1 cellular context compared by ENCODE assay signal in the genomic region with DNA sequence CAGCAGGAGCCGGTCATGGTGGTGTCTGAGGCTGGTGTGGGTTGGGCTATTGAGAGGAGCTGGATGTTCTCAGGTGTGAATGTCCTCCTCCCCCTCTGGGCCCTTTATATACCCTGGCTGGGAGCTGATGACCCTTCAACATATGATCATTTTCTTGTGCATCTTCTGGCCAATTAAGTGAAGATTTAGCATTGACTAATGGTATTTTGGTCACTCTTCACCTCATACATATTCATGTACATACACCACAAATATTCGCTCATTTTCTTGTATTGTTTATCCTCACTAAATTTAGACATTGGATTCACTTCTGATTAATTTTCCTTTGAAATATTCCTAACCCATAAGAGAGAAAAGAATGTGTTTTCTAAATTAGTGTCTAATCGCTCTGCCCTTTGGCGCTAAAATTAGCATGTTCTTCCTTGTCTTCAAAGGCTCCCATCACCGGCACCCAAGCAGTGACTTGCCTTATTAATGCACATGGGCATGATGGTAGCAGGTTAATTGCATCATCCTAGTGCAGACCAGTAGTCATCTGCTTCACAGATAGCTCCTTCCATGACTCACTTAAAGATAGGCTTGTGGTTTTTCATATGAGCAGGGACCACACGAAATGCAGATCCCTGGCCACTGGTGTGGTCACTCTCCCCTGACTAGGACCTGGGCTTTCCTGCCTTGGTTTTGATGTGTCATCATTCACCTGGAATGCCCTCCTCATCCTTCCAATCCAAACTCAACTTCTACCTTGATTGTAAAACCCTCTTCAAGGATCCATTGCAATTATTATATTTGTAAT.
A peak's percentile ranks its signal among the peaks of the same experiment; 100 is the strongest.
TF ChIP-seq lines count a peak whose summit lies in the region.

A gene with protein sequence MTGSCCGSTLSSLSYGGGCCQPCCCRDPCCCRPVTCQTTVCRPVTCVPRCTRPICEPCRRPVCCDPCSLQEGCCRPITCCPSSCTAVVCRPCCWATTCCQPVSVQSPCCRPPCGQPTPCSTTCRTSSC (minus strand): TSS at position 51 of the 796 bp plus-strand sequence. CDS start 34 bp downstream, at position 17.

TF ChIP-seq in K562, 482 proteins besides CTCF, POLR2A, EP300 and RAD21 (continued from another document and continues in another):
- TF ChIP-seq TOE1 (IDR thresholded peaks at IDR 0.05; ENCODE audit: borderline replicate concordance) (peak; percentile 51; the same call in 1 of the 2 replicates), TOE1 (CRISPR knock-in tag; IDR thresholded peaks at IDR 0.05; ENCODE audit: borderline replicate concordance, low read depth) (no peak), CREM (IDR thresholded peaks at IDR 0.05; ENCODE audit: low read depth) (peak; percentile 36; the same call in 1 of the 2 replicates), CEBPG (CRISPR knock-in tag; IDR thresholded peaks at IDR 0.05) (peak; percentile 89), CEBPG (tag; conservative IDR thresholded peaks at IDR 0.05 in 1 of 2, IDR thresholded peaks at IDR 0.05 in 1 of 2) (peak; percentile 98 to 99), NFYB (IDR thresholded peaks at IDR 0.05; ENCODE audit: extremely low read depth, insufficient read length) (no peak), TAL1 (IDR thresholded peaks at IDR 0.05) (peak; percentile 45; the same call in 1 of the 2 replicates), TRIM24 (IDR thresholded peaks at IDR 0.05) (peak; percentile 68 to 81; a peak in 3 of 4 replicates), JUN (IDR thresholded peaks at IDR 0.05; ENCODE audit: borderline replicate concordance, low read depth, low read length) (peak; percentile 91), JUN (CRISPR knock-in tag; IDR thresholded peaks at IDR 0.05; ENCODE audit: borderline replicate concordance) (no peak), ESRRA (IDR thresholded peaks at IDR 0.05; ENCODE audit: borderline replicate concordance, low read depth) (peak; percentile 93; the same call in 1 of the 2 replicates), NEUROD1 (IDR thresholded peaks at IDR 0.05; ENCODE audit: borderline replicate concordance, low read depth, low read length, partially characterized antibody) (peak; percentile 45), NFE2L1 (tag; IDR thresholded peaks at IDR 0.05; ENCODE audit: borderline replicate concordance, low read depth) (no peak), RNF2 (IDR thresholded peaks at IDR 0.05) (peak; percentile 66; the same call in 1 of the 2 replicates), KHSRP (IDR thresholded peaks at IDR 0.05) (no peak), ZNF76 (CRISPR knock-in tag; IDR thresholded peaks at IDR 0.05; ENCODE audit: borderline replicate concordance) (no peak), ZNF644 (tag; IDR thresholded peaks at IDR 0.05; ENCODE audit: low read depth) (peak; percentile 52; the same call in 1 of the 2 replicates), ZNF79 (CRISPR knock-in tag; IDR thresholded peaks at IDR 0.05; ENCODE audit: low read depth) (peak; percentile 35; the same call in 1 of the 2 replicates), HDAC2 (IDR thresholded peaks at IDR 0.05) (0 out of 2 replicates have a peak, but pooled peaks have one; percentile 30), RFX5 (IDR thresholded peaks at IDR 0.05; ENCODE audit: low read depth, low read length) (no peak), KLF6 (CRISPR knock-in tag; IDR thresholded peaks at IDR 0.05; ENCODE audit: borderline replicate concordance) (peak; percentile 37; the same call in 1 of the 2 replicates), ZNF12 (CRISPR knock-in tag; IDR thresholded peaks at IDR 0.05) (no peak), MAFG (tag; conservative IDR thresholded peaks at IDR 0.05) (peak; percentile 75), TEAD1 (CRISPR knock-in tag; IDR thresholded peaks at IDR 0.05) (peak in 1 of 2 experiments; percentile 71; a peak in 2 of 4 replicates), MYNN (IDR thresholded peaks at IDR 0.05) (peak; percentile 45; the same call in 1 of the 2 replicates), MYNN (CRISPR knock-in tag; IDR thresholded peaks at IDR 0.05) (no peak), RBFOX2 (IDR thresholded peaks at IDR 0.05; ENCODE audit: low read depth, low read length) (no peak), ZNF41 (CRISPR knock-in tag; conservative IDR thresholded peaks at IDR 0.05) (no peak), ZSCAN32 (CRISPR knock-in tag; IDR thresholded peaks at IDR 0.05) (peak; percentile 93), SOX6 (IDR thresholded peaks at IDR 0.05) (0 out of 2 replicates have a peak, but pooled peaks have one; percentile 52), NR4A1 (CRISPR knock-in tag; IDR thresholded peaks at IDR 0.05) (no peak), NR4A1 (tag; IDR thresholded peaks at IDR 0.05) (0 out of 2 replicates have a peak, but pooled peaks have one; percentile 66), ZNF197 (CRISPR knock-in tag; IDR thresholded peaks at IDR 0.05; ENCODE audit: low read depth) (peak; percentile 82), JUND (IDR thresholded peaks at IDR 0.05; ENCODE audit: borderline replicate concordance, low read depth, low read length) (peak; percentile 96), JUND (tag; IDR thresholded peaks at IDR 0.05; ENCODE audit: borderline replicate concordance, low read depth, low read length) (peak; percentile 96)
- TF ChIP-seq, protein P1, sequence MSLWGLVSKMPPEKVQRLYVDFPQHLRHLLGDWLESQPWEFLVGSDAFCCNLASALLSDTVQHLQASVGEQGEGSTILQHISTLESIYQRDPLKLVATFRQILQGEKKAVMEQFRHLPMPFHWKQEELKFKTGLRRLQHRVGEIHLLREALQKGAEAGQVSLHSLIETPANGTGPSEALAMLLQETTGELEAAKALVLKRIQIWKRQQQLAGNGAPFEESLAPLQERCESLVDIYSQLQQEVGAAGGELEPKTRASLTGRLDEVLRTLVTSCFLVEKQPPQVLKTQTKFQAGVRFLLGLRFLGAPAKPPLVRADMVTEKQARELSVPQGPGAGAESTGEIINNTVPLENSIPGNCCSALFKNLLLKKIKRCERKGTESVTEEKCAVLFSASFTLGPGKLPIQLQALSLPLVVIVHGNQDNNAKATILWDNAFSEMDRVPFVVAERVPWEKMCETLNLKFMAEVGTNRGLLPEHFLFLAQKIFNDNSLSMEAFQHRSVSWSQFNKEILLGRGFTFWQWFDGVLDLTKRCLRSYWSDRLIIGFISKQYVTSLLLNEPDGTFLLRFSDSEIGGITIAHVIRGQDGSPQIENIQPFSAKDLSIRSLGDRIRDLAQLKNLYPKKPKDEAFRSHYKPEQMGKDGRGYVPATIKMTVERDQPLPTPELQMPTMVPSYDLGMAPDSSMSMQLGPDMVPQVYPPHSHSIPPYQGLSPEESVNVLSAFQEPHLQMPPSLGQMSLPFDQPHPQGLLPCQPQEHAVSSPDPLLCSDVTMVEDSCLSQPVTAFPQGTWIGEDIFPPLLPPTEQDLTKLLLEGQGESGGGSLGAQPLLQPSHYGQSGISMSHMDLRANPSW (CRISPR knock-in tag; IDR thresholded peaks at IDR 0.05), result no peak
- TF ChIP-seq, protein P2, sequence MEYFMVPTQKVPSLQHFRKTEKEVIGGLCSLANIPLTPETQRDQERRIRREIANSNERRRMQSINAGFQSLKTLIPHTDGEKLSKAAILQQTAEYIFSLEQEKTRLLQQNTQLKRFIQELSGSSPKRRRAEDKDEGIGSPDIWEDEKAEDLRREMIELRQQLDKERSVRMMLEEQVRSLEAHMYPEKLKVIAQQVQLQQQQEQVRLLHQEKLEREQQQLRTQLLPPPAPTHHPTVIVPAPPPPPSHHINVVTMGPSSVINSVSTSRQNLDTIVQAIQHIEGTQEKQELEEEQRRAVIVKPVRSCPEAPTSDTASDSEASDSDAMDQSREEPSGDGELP (CRISPR knock-in tag; IDR thresholded peaks at IDR 0.05; ENCODE audit: borderline replicate concordance), result peak; percentile 43
- TF ChIP-seq, protein P3, sequence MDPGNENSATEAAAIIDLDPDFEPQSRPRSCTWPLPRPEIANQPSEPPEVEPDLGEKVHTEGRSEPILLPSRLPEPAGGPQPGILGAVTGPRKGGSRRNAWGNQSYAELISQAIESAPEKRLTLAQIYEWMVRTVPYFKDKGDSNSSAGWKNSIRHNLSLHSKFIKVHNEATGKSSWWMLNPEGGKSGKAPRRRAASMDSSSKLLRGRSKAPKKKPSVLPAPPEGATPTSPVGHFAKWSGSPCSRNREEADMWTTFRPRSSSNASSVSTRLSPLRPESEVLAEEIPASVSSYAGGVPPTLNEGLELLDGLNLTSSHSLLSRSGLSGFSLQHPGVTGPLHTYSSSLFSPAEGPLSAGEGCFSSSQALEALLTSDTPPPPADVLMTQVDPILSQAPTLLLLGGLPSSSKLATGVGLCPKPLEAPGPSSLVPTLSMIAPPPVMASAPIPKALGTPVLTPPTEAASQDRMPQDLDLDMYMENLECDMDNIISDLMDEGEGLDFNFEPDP (CRISPR knock-in tag; IDR thresholded peaks at IDR 0.05), result no peak
- TF ChIP-seq, protein P4, sequence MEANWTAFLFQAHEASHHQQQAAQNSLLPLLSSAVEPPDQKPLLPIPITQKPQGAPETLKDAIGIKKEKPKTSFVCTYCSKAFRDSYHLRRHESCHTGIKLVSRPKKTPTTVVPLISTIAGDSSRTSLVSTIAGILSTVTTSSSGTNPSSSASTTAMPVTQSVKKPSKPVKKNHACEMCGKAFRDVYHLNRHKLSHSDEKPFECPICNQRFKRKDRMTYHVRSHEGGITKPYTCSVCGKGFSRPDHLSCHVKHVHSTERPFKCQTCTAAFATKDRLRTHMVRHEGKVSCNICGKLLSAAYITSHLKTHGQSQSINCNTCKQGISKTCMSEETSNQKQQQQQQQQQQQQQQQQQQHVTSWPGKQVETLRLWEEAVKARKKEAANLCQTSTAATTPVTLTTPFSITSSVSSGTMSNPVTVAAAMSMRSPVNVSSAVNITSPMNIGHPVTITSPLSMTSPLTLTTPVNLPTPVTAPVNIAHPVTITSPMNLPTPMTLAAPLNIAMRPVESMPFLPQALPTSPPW (CRISPR knock-in tag; IDR thresholded peaks at IDR 0.05), result peak; percentile 41
- TF ChIP-seq, protein P5, sequence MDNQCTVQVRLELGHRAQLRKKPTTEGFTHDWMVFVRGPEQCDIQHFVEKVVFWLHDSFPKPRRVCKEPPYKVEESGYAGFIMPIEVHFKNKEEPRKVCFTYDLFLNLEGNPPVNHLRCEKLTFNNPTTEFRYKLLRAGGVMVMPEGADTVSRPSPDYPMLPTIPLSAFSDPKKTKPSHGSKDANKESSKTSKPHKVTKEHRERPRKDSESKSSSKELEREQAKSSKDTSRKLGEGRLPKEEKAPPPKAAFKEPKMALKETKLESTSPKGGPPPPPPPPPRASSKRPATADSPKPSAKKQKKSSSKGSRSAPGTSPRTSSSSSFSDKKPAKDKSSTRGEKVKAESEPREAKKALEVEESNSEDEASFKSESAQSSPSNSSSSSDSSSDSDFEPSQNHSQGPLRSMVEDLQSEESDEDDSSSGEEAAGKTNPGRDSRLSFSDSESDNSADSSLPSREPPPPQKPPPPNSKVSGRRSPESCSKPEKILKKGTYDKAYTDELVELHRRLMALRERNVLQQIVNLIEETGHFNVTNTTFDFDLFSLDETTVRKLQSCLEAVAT (IDR thresholded peaks at IDR 0.05), result peak in 1 of 2 experiments; percentile 67; a peak in 1 of 4 replicates
- TF ChIP-seq, protein P6, sequence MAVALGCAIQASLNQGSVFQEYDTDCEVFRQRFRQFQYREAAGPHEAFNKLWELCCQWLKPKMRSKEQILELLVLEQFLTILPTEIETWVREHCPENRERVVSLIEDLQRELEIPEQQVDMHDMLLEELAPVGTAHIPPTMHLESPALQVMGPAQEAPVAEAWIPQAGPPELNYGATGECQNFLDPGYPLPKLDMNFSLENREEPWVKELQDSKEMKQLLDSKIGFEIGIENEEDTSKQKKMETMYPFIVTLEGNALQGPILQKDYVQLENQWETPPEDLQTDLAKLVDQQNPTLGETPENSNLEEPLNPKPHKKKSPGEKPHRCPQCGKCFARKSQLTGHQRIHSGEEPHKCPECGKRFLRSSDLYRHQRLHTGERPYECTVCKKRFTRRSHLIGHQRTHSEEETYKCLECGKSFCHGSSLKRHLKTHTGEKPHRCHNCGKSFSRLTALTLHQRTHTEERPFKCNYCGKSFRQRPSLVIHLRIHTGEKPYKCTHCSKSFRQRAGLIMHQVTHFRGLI (CRISPR knock-in tag; IDR thresholded peaks at IDR 0.05), result peak; percentile 10; the same call in 1 of the 2 replicates
- TF ChIP-seq, protein P7, sequence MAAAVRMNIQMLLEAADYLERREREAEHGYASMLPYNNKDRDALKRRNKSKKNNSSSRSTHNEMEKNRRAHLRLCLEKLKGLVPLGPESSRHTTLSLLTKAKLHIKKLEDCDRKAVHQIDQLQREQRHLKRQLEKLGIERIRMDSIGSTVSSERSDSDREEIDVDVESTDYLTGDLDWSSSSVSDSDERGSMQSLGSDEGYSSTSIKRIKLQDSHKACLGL (CRISPR knock-in tag; IDR thresholded peaks at IDR 0.05; ENCODE audit: borderline replicate concordance, poor library complexity, severe bottlenecking), result no peak
- TF ChIP-seq, protein P8, sequence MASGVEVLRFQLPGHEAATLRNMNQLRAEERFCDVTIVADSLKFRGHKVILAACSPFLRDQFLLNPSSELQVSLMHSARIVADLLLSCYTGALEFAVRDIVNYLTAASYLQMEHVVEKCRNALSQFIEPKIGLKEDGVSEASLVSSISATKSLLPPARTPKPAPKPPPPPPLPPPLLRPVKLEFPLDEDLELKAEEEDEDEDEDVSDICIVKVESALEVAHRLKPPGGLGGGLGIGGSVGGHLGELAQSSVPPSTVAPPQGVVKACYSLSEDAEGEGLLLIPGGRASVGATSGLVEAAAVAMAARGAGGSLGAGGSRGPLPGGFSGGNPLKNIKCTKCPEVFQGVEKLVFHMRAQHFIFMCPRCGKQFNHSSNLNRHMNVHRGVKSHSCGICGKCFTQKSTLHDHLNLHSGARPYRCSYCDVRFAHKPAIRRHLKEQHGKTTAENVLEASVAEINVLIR (CRISPR knock-in tag; IDR thresholded peaks at IDR 0.05), result peak; percentile 34; the same call in 1 of the 2 replicates
- TF ChIP-seq, protein P9, sequence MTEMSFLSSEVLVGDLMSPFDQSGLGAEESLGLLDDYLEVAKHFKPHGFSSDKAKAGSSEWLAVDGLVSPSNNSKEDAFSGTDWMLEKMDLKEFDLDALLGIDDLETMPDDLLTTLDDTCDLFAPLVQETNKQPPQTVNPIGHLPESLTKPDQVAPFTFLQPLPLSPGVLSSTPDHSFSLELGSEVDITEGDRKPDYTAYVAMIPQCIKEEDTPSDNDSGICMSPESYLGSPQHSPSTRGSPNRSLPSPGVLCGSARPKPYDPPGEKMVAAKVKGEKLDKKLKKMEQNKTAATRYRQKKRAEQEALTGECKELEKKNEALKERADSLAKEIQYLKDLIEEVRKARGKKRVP (CRISPR knock-in tag; IDR thresholded peaks at IDR 0.05), result peak; percentile 98
- TF ChIP-seq, protein P10, sequence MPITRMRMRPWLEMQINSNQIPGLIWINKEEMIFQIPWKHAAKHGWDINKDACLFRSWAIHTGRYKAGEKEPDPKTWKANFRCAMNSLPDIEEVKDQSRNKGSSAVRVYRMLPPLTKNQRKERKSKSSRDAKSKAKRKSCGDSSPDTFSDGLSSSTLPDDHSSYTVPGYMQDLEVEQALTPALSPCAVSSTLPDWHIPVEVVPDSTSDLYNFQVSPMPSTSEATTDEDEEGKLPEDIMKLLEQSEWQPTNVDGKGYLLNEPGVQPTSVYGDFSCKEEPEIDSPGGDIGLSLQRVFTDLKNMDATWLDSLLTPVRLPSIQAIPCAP (CRISPR knock-in tag; IDR thresholded peaks at IDR 0.05; ENCODE audit: borderline replicate concordance), result no peak
- TF ChIP-seq, protein P11, sequence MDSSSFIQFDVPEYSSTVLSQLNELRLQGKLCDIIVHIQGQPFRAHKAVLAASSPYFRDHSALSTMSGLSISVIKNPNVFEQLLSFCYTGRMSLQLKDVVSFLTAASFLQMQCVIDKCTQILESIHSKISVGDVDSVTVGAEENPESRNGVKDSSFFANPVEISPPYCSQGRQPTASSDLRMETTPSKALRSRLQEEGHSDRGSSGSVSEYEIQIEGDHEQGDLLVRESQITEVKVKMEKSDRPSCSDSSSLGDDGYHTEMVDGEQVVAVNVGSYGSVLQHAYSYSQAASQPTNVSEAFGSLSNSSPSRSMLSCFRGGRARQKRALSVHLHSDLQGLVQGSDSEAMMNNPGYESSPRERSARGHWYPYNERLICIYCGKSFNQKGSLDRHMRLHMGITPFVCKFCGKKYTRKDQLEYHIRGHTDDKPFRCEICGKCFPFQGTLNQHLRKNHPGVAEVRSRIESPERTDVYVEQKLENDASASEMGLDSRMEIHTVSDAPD (CRISPR knock-in tag; IDR thresholded peaks at IDR 0.05), result no peak
